Comparison of ENCODE assay signal across 8 cellular contexts in the genomic region with DNA sequence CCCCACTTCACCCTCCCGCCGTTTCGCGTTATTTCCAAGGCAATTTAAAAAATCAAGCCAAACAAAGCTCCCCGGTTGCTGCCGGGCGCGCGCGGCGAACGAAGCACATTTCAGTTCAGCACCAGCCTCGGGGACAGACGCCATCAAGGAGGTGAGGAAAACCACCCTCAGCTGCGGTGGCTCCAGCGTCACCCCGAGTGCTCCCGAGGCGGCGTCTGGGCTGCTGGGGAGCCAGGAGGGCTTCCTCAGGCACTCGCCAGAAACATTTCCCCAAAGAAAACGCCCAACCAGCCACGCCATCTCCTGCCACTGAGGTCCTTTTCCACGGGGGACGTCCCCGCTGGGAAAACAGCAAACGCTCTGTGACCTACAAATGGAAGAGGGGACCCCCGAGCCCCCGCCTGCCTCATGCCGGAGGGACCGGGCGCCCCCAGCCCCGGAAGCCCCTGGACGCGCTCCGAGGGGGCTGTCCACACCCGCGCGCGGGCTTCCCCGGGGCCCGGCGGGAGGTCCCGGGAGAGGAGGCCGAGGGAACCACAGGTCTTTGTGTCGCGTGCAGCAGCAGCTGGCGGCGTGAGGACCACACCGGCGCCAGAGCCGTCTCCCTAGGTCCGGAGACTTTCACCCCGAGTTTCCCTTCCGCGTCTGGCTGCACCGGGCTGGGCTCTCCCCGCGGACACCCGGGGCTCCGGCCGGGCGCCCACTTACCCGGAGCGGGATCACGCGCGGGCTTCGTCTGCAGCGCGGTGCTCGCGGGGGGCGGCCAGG. TPM values are rescaled to one million over a fixed set of nuclear protein-coding genes. Genes with fewer than 3 reads are reported as not detected.
A peak's percentile ranks its signal among the peaks of the same experiment; 100 is the strongest.
DNase-seq lines count a peak whose midpoint lies in the region; ATAC-seq and TF ChIP-seq lines count a peak whose summit lies in the region.

No MANE protein-coding gene starts in this region.

- POLR2A ChIA-PET in CD8-positive, alpha-beta T cell (lab: Charles Lee): no interaction called here
- POLR2A ChIA-PET in activated CD8-positive, alpha-beta T cell treated with anti-CD3 and anti-CD28 coated beads for 36 hours (lab: Charles Lee): interaction anchor here (1.0 kb wide), 1 partner anchor 8 kb away, joined by 4 read pairs; no protein-coding TSS in a partner anchor

- H3K27me3 ChIP-seq in CD8-positive, alpha-beta T cell (ENCODE audit: insufficient read depth, low read length): peaks cover 10% of the 10 kb centered on the region
- peaks cover 28% of the 10 kb centered on the region for H3K27me3 ChIP-seq in effector memory CD4-positive, alpha-beta T cell (replicated peaks; ENCODE audit: control insufficient read depth, insufficient read depth, low read length, poor library complexity, severe bottlenecking)

- H3K9me3 ChIP-seq in CD8-positive, alpha-beta T cell (ENCODE audit: low read length): no peaks in the 10 kb centered on the region
- no peaks in the 10 kb centered on the region for H3K9me3 ChIP-seq in effector memory CD4-positive, alpha-beta T cell (ENCODE audit: control insufficient read depth, low read length)
- no peaks in the 10 kb centered on the region for H3K9me3 ChIP-seq in mesodermal cell (ENCODE audit: control insufficient read depth, low read length)

- TF ChIP-seq CTCF in CD8-positive, alpha-beta T cell (IDR thresholded peaks at IDR 0.05): no peak
- TF ChIP-seq CTCF in activated CD8-positive, alpha-beta T cell treated with anti-CD3 and anti-CD28 coated beads for 36 hours (IDR thresholded peaks at IDR 0.05): no peak

- peaks cover 19% of the 10 kb centered on the region for H3K4me1 ChIP-seq in CD8-positive, alpha-beta T cell (ENCODE audit: insufficient read depth, low read length)
- H3K4me1 ChIP-seq in effector memory CD4-positive, alpha-beta T cell (ENCODE audit: control insufficient read depth, insufficient read depth, low read length, poor library complexity, severe bottlenecking): peaks cover 17% of the 10 kb centered on the region
- peaks cover 6% of the 10 kb centered on the region for H3K4me1 ChIP-seq in mesodermal cell (ENCODE audit: control insufficient read depth, insufficient read depth, low read length, poor library complexity, severe bottlenecking)

- H3K36me3 ChIP-seq in CD8-positive, alpha-beta T cell (ENCODE audit: insufficient read depth, low read length): no peaks in the 10 kb centered on the region
- no peaks in the 10 kb centered on the region for H3K36me3 ChIP-seq in effector memory CD4-positive, alpha-beta T cell (ENCODE audit: control insufficient read depth, insufficient read depth, low read length)
- no peaks in the 10 kb centered on the region for H3K36me3 ChIP-seq in mesodermal cell (ENCODE audit: control insufficient read depth, insufficient read depth, low read length)

- CTCF ChIA-PET in CD8-positive, alpha-beta T cell (lab: Charles Lee): no interaction called here
- CTCF ChIA-PET in activated CD8-positive, alpha-beta T cell treated with anti-CD3 and anti-CD28 coated beads for 36 hours (lab: Charles Lee): no interaction called here

- ATAC-seq in CD8-positive, alpha-beta T cell: peak; percentile 74
- ATAC-seq in GM21529 (IDR thresholded peaks at IDR 0.05; ENCODE audit: unreplicated experiment) (peak; percentile 56), HG02870 (IDR thresholded peaks at IDR 0.05; ENCODE audit: unreplicated experiment) (no peak)
- ATAC-seq in activated CD8-positive, alpha-beta T cell treated with anti-CD3 and anti-CD28 coated beads for 36 hours: peak; percentile 79
- peak; percentile 52 for ATAC-seq in stimulated activated memory B cell treated with anti-CD40 and anti-IgM and Interleukin-4, amounts not matched to agents 10 μg/mL and 1 μg/mL and 100 μg/mL, for 72 hours

- DNase-seq in CD8-positive, alpha-beta T cell: peak; percentile 20 to 72 (median 59)
- peak; percentile 83 for DNase-seq in NCI-H1092 treated with DMSO at 0.1 percent for 48 hours (lab: John Stamatoyannopoulos, UW)
- DNase-seq in activated CD8-positive, alpha-beta T cell treated with anti-CD3 and anti-CD28 coated beads for 36 hours: peak; percentile 78
- DNase-seq in effector memory CD4-positive, alpha-beta T cell: peak; percentile 27 to 40 (median 36)

- H3K27me3 Mint-ChIP-seq in CD8-positive, alpha-beta T cell (ENCODE audit: low read depth): peaks cover 60% of the 10 kb centered on the region
- peaks cover 51% of the 10 kb centered on the region for H3K27me3 Mint-ChIP-seq in activated CD8-positive, alpha-beta T cell treated with anti-CD3 and anti-CD28 coated beads for 36 hours
- peaks cover 72% of the 10 kb centered on the region for H3K27me3 Mint-ChIP-seq in stimulated activated memory B cell treated with anti-CD40 and anti-IgM and Interleukin-4, amounts not matched to agents 10 μg/mL and 1 μg/mL and 100 μg/mL, for 72 hours

- peaks cover 10% of the 10 kb centered on the region for H3K9me3 Mint-ChIP-seq in CD8-positive, alpha-beta T cell
- H3K9me3 Mint-ChIP-seq in activated CD8-positive, alpha-beta T cell treated with anti-CD3 and anti-CD28 coated beads for 36 hours: peaks cover 3% of the 10 kb centered on the region
- peaks cover 5% of the 10 kb centered on the region for H3K9me3 Mint-ChIP-seq in stimulated activated memory B cell treated with anti-CD40 and anti-IgM and Interleukin-4, amounts not matched to agents 10 μg/mL and 1 μg/mL and 100 μg/mL, for 72 hours

- intact Hi-C loops in CD8-positive, alpha-beta T cell (cut with DNase I, micrococcal nuclease): loop anchor here in 1 of 2 experiments (5.0 to 10.0 kb wide), 2 partner anchors 216 to 493 kb away; a partner anchor contains a TSS
- intact Hi-C loops in activated CD8-positive, alpha-beta T cell treated with anti-CD3 and anti-CD28 coated beads for 36 hours (cut with micrococcal nuclease): no loop called here

- peak overlapping the region; percentile 85 for H3K4me3 Mint-ChIP-seq in CD8-positive, alpha-beta T cell
- H3K4me3 Mint-ChIP-seq in activated CD8-positive, alpha-beta T cell treated with anti-CD3 and anti-CD28 coated beads for 36 hours: peak overlapping the region; percentile 67
- H3K4me3 Mint-ChIP-seq in stimulated activated memory B cell treated with anti-CD40 and anti-IgM and Interleukin-4, amounts not matched to agents 10 μg/mL and 1 μg/mL and 100 μg/mL, for 72 hours: peak overlapping the region; percentile 72

- peak overlapping the region; percentile 35 for H3K4me3 ChIP-seq in CD8-positive, alpha-beta T cell (ENCODE audit: low read depth, low read length)
- peak overlapping the region; percentile 46 for H3K4me3 ChIP-seq in effector memory CD4-positive, alpha-beta T cell (ENCODE audit: insufficient read depth, low read depth, low read length, poor library complexity, severe bottlenecking)
- H3K4me3 ChIP-seq in mesodermal cell (ENCODE audit: extremely low read depth, insufficient read depth, low read length, poor library complexity, severe bottlenecking): peak overlapping the region; percentile 46

- H3K4me1 Mint-ChIP-seq in CD8-positive, alpha-beta T cell (ENCODE audit: low read depth): peaks cover 13% of the 10 kb centered on the region
- peaks cover 13% of the 10 kb centered on the region for H3K4me1 Mint-ChIP-seq in activated CD8-positive, alpha-beta T cell treated with anti-CD3 and anti-CD28 coated beads for 36 hours (ENCODE audit: low read depth)
- H3K4me1 Mint-ChIP-seq in stimulated activated memory B cell treated with anti-CD40 and anti-IgM and Interleukin-4, amounts not matched to agents 10 μg/mL and 1 μg/mL and 100 μg/mL, for 72 hours: peaks cover 16% of the 10 kb centered on the region

- WGBS in mesodermal cell (ENCODE audit: insufficient coverage in 2 of 2), 2 experiments: 0 to 1% methylated on average over 65 to 74 of the region's 74 CpGs

- H3K27ac ChIP-seq in CD8-positive, alpha-beta T cell (ENCODE audit: low read depth, low read length): no peak overlapping the region
- H3K27ac ChIP-seq in effector memory CD4-positive, alpha-beta T cell (ENCODE audit: insufficient read depth, low read length, poor library complexity, severe bottlenecking): no peak overlapping the region
- no peak overlapping the region for H3K27ac ChIP-seq in mesodermal cell (ENCODE audit: low read depth, low read length, severe bottlenecking)

- peak overlapping the region; percentile 83 for H3K27ac Mint-ChIP-seq in CD8-positive, alpha-beta T cell
- no peak overlapping the region for H3K27ac Mint-ChIP-seq in activated CD8-positive, alpha-beta T cell treated with anti-CD3 and anti-CD28 coated beads for 36 hours
- no peak overlapping the region for H3K27ac Mint-ChIP-seq in stimulated activated memory B cell treated with anti-CD40 and anti-IgM and Interleukin-4, amounts not matched to agents 10 μg/mL and 1 μg/mL and 100 μg/mL, for 72 hours

- H3K36me3 Mint-ChIP-seq in CD8-positive, alpha-beta T cell: no peaks in the 10 kb centered on the region
- H3K36me3 Mint-ChIP-seq in activated CD8-positive, alpha-beta T cell treated with anti-CD3 and anti-CD28 coated beads for 36 hours (ENCODE audit: low read depth): no peaks in the 10 kb centered on the region
- no peaks in the 10 kb centered on the region for H3K36me3 Mint-ChIP-seq in stimulated activated memory B cell treated with anti-CD40 and anti-IgM and Interleukin-4, amounts not matched to agents 10 μg/mL and 1 μg/mL and 100 μg/mL, for 72 hours

RNA-seq across cellular contexts. Expression of a gene that starts 0.4 kb away (rescaled TPM):
- total RNA-seq in CD8-positive, alpha-beta T cell: under 1 TPM in 1 of 2 experiments, not detected in 1; 0.08 TPM
- 1 to 10 TPM; 2.2 to 2.3 TPM for total RNA-seq in activated CD8-positive, alpha-beta T cell treated with anti-CD3 and anti-CD28 coated beads for 36 hours
- polyA plus RNA-seq in mesodermal cell (2013, experiment 1 of 2): 8.4 TPM
- polyA plus RNA-seq in mesodermal cell (2013, experiment 2 of 2): 7.1 TPM
